ENCODE assay signal across 15 cellular contexts in the genomic region with DNA sequence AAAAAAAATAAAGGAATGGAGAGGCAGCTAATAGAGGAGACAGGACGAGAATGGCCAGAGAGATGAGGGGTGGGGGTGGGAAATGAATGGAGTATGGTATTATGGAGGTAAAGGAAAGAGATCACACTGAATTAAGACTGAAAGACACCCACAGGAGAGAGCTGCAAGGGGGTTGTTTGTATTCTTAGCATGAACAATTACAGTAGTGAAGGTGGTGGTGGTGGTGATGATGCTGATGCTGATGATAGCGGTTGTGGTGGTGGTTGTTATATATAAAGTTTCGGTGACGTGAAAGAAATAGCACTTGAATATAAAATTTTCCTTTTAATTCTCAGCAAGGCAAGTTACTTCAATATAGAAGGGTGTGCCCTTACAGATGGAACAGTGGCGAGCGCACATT. TPM values are rescaled to one million over a fixed set of nuclear protein-coding genes. Genes with fewer than 3 reads are reported as not detected.
DNase-seq lines count a peak whose midpoint lies in the region; ATAC-seq, FAIRE-seq and TF ChIP-seq lines count a peak whose summit lies in the region.
"Had no signal": no experiment of that assay in that cellular context is flagged by ENCODE, and none has a peak within 500 bp of the region (broad histone marks: within the 10 kb centered on the region; RNA-seq: fewer than 3 reads in every experiment).

No MANE protein-coding gene starts in this region.

- TF ChIP-seq CTCF in Calu3 (IDR thresholded peaks at IDR 0.05; ENCODE audit: unreplicated experiment), result no peak
- no peak for TF ChIP-seq CTCF in lower lobe of right lung (IDR thresholded peaks at IDR 0.05)

- H3K9me3 ChIP-seq in lower lobe of right lung, result no peaks in the 10 kb centered on the region

- no peak overlapping the region for H3K4me3 Mint-ChIP-seq in activated T-cell treated with anti-CD3 and anti-CD28 coated beads, Interleukin-2, amount 50 U/mL, for 72 hours
- no peak overlapping the region for H3K4me3 Mint-ChIP-seq in activated T-helper 17 cell treated with anti-CD3 and anti-CD28 coated beads, Interleukin-2, amount 50 U/mL, for 72 hours
- no peak overlapping the region for H3K4me3 Mint-ChIP-seq in Calu3 (ENCODE audit: low read depth, unreplicated experiment)
- H3K4me3 Mint-ChIP-seq: CD14-positive monocyte; CD8-positive, alpha-beta memory T cell; IgD-negative memory B cell had no signal

- H3K27ac ChIP-seq in lower lobe of right lung, result no peak overlapping the region
- H3K27ac ChIP-seq: GM23248 had no signal

- H3K9me3 Mint-ChIP-seq in activated T-cell treated with anti-CD3 and anti-CD28 coated beads, Interleukin-2, amount 50 U/mL, for 72 hours, result peaks cover 0 to 2% of the 10 kb centered on the region in 2 donors
- no peaks in the 10 kb centered on the region for H3K9me3 Mint-ChIP-seq in activated T-helper 17 cell treated with anti-CD3 and anti-CD28 coated beads, Interleukin-2, amount 50 U/mL, for 72 hours
- H3K9me3 Mint-ChIP-seq in Calu3 (ENCODE audit: low read depth, unreplicated experiment), result no peaks in the 10 kb centered on the region
- H3K9me3 Mint-ChIP-seq: CD8-positive, alpha-beta memory T cell; IgD-negative memory B cell had no signal

- FAIRE-seq in GM18507 (lab: Jason Lieb, UNC), result peak; percentile 63
- FAIRE-seq: H54 had no signal

- BruUV-seq in Calu3 (replicated peaks; lab: Mats Ljungman, UMichigan), result no TSS peak

- peaks cover 4% of the 10 kb centered on the region for H3K4me1 ChIP-seq in lower lobe of right lung

- H3K4me3 ChIP-seq in lower lobe of right lung, result no peak overlapping the region
- H3K4me3 ChIP-seq: GM23248 had no signal

- H3K27me3 Mint-ChIP-seq in activated T-cell treated with anti-CD3 and anti-CD28 coated beads, Interleukin-2, amount 50 U/mL, for 72 hours (ENCODE audit: low read depth), result peaks cover 24% of the 10 kb centered on the region
- H3K27me3 Mint-ChIP-seq in activated T-helper 17 cell treated with anti-CD3 and anti-CD28 coated beads, Interleukin-2, amount 50 U/mL, for 72 hours, result no peaks in the 10 kb centered on the region
- peaks cover 31% of the 10 kb centered on the region for H3K27me3 Mint-ChIP-seq in Calu3 (ENCODE audit: unreplicated experiment)

- no peak overlapping the region for H3K27ac Mint-ChIP-seq in activated T-cell treated with anti-CD3 and anti-CD28 coated beads, Interleukin-2, amount 50 U/mL, for 72 hours
- H3K27ac Mint-ChIP-seq in activated T-helper 17 cell treated with anti-CD3 and anti-CD28 coated beads, Interleukin-2, amount 50 U/mL, for 72 hours, result no peak overlapping the region
- H3K27ac Mint-ChIP-seq in Calu3 (ENCODE audit: unreplicated experiment), result no peak overlapping the region
- H3K27ac Mint-ChIP-seq: CD14-positive monocyte; CD8-positive, alpha-beta memory T cell; IgD-negative memory B cell had no signal

- peak; percentile 7 to 21 for DNase-seq in activated T-cell treated with anti-CD3 and anti-CD28 coated beads, Interleukin-2, amount 50 U/mL, for 72 hours
- DNase-seq in activated T-cell treated with anti-CD3 and anti-CD28 coated beads, Interleukin-2, amount 50 U/mL, for 48 hours, result no peak
- no peak for DNase-seq in GM18507 (ENCODE audit: extremely low spot score, insufficient read length, low read depth)
- no peak for DNase-seq in stimulated activated naive CD8-positive, alpha-beta T cell treated with anti-CD3 and anti-CD28 coated beads, Interleukin-15, Interleukin-2, amounts not matched to agents 100 U/mL and 50 U/mL, for 24 hours
- DNase-seq in Calu3, result no peak
- no peak for DNase-seq in lower lobe of right lung
- DNase-seq: DMS 273 treated with DMSO at 0.1 percent for 48 hours, GM23248 had no signal

- peaks cover 8% of the 10 kb centered on the region for H3K27me3 ChIP-seq in lower lobe of right lung (ENCODE audit: low read depth)

- intact Hi-C loops in Calu3 (cut with micrococcal nuclease; ENCODE audit: unreplicated experiment) (no loop called here), lower lobe of right lung (cut with DNase I) (no loop called here)

- no peaks in the 10 kb centered on the region for H3K36me3 Mint-ChIP-seq in activated T-cell treated with anti-CD3 and anti-CD28 coated beads, Interleukin-2, amount 50 U/mL, for 72 hours (ENCODE audit: insufficient read depth in 2 of 2)
- H3K36me3 Mint-ChIP-seq in activated T-helper 17 cell treated with anti-CD3 and anti-CD28 coated beads, Interleukin-2, amount 50 U/mL, for 72 hours (ENCODE audit: low read depth), result no peaks in the 10 kb centered on the region
- H3K36me3 Mint-ChIP-seq in Calu3 (ENCODE audit: insufficient read depth, unreplicated experiment), result no peaks in the 10 kb centered on the region
- H3K36me3 Mint-ChIP-seq: CD8-positive, alpha-beta memory T cell; IgD-negative memory B cell had no signal

- CTCF ChIA-PET in Calu3 (lab: Charles Lee), result no interaction called here

- H3K4me1 Mint-ChIP-seq in activated T-cell treated with anti-CD3 and anti-CD28 coated beads, Interleukin-2, amount 50 U/mL, for 72 hours (ENCODE audit: low read depth), result no peaks in the 10 kb centered on the region
- peaks cover 10% of the 10 kb centered on the region for H3K4me1 Mint-ChIP-seq in activated T-helper 17 cell treated with anti-CD3 and anti-CD28 coated beads, Interleukin-2, amount 50 U/mL, for 72 hours
- no peaks in the 10 kb centered on the region for H3K4me1 Mint-ChIP-seq in Calu3 (ENCODE audit: low read depth, unreplicated experiment)

- ATAC-seq in activated T-cell treated with anti-CD3 and anti-CD28 coated beads, Interleukin-2, amount 50 U/mL, for 72 hours (replicated peaks in 1 of 2), result peak; percentile 58 to 76
- ATAC-seq in activated T-helper 17 cell treated with anti-CD3 and anti-CD28 coated beads, Interleukin-2, amount 50 U/mL, for 72 hours (replicated peaks), result peak; percentile 88
- peak; percentile 49 for ATAC-seq in stimulated activated naive CD8-positive, alpha-beta T cell treated with anti-CD3 and anti-CD28 coated beads, Interleukin-15, Interleukin-2, amounts not matched to agents 100 U/mL and 50 U/mL, for 24 hours
- ATAC-seq in lower lobe of right lung, result no peak

- no peaks in the 10 kb centered on the region for H3K36me3 ChIP-seq in lower lobe of right lung

RNA-seq across cellular contexts. Expression of gene ADGRE3, which starts 2.8 kb away (rescaled TPM):
- total RNA-seq in activated T-cell treated with anti-CD3 and anti-CD28 coated beads, Interleukin-2, amount 50 U/mL, for 72 hours, result not detected
- not detected for total RNA-seq in activated T-helper 17 cell treated with anti-CD3 and anti-CD28 coated beads, Interleukin-2, amount 50 U/mL, for 72 hours
- total RNA-seq in Calu3 (2022) (not detected in 2 replicates), lower lobe of right lung (25.5 TPM)
- total RNA-seq: A673; CD8-positive, alpha-beta memory T cell; Daoy; GM23248 had no signal

RNA-seq across cellular contexts. Expression of gene ZNF333, which starts 12.4 kb away (rescaled TPM):
- total RNA-seq in activated T-cell treated with anti-CD3 and anti-CD28 coated beads, Interleukin-2, amount 50 U/mL, for 72 hours, result 10 to 100 TPM; 17.3 to 27.5 TPM
- total RNA-seq in activated T-helper 17 cell treated with anti-CD3 and anti-CD28 coated beads, Interleukin-2, amount 50 U/mL, for 72 hours, result 10 to 100 TPM in 1 of 2 donors, 1 to 10 TPM in 1; 9.4 to 20.3 TPM
- total RNA-seq in Calu3 (2022), result 5.1 and 5.8 TPM in 2 replicates
- 20.0 TPM for total RNA-seq in lower lobe of right lung

Comparison
In these comparisons a context has a peak if more than half of its experiments do, and no peak if none do; other contexts are left out.
1. DNase-seq: peak in activated T-cell treated with anti-CD3 and anti-CD28 coated beads, Interleukin-2, amount 50 U/mL, for 72 hours (2 of 2); none in activated T-cell treated with anti-CD3 and anti-CD28 coated beads, Interleukin-2, amount 50 U/mL, for 48 hours (0 of 2), GM18507 (single experiment), stimulated activated naive CD8-positive, alpha-beta T cell treated with anti-CD3 and anti-CD28 coated beads, Interleukin-15, Interleukin-2, amounts not matched to agents 100 U/mL and 50 U/mL, for 24 hours (single experiment), Calu3 (single experiment) and lower lobe of right lung (single experiment).
2. ATAC-seq: peak in activated T-cell treated with anti-CD3 and anti-CD28 coated beads, Interleukin-2, amount 50 U/mL, for 72 hours (2 of 2), activated T-helper 17 cell treated with anti-CD3 and anti-CD28 coated beads, Interleukin-2, amount 50 U/mL, for 72 hours (single experiment) and stimulated activated naive CD8-positive, alpha-beta T cell treated with anti-CD3 and anti-CD28 coated beads, Interleukin-15, Interleukin-2, amounts not matched to agents 100 U/mL and 50 U/mL, for 24 hours (single experiment); none in lower lobe of right lung (0 of 2).
3. RNA of gene ADGRE3, which starts 2.8 kb away (total RNA-seq): 25.5 TPM in lower lobe of right lung (single experiment); not detected in activated T-helper 17 cell treated with anti-CD3 and anti-CD28 coated beads, Interleukin-2, amount 50 U/mL, for 72 hours, not detected in activated T-cell treated with anti-CD3 and anti-CD28 coated beads, Interleukin-2, amount 50 U/mL, for 72 hours and not detected in Calu3; every median in the first group is over 10 times any median in the second.